8 cellular contexts compared by ENCODE assay signal in the genomic region with DNA sequence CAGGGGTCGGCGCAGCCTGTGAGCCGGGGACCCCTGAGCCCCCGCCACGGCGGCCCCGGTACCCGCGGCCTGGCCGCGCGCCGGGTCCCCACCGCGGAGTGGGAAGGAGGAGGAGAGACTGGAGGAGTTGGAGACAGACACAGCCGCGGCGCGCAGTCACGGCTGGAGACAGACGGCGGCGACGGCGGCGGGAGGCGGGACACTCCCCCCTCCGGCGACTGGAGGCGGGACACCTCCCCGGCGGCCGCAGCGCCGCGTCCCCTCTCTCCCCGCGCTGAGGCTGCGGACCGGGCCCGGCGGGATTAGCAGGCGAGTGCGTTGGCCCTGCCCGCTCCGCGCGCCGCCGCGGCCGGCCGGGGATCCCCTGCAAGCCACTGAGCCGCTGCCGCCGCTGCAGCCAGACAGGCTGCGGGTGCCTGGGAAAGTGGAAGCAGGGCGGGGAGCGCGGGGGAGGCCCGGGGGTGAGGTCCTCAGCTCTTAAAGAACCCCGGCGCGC. TPM values are rescaled to one million over a fixed set of nuclear protein-coding genes. Genes with fewer than 3 reads are reported as not detected.
DNase-seq lines count a peak whose midpoint lies in the region; ATAC-seq and TF ChIP-seq lines count a peak whose summit lies in the region.

No MANE protein-coding gene starts in this region.

- no peaks in the 10 kb centered on the region for H3K79me2 ChIP-seq in parathyroid adenoma

- H3K4me2 ChIP-seq in parathyroid adenoma (ENCODE audit: low read length): peak overlapping the region; percentile 45

- peaks cover 2% of the 10 kb centered on the region for H3K4me1 ChIP-seq in NT2/D1 (ENCODE audit: insufficient read depth, insufficient read length)
- H3K4me1 ChIP-seq in parathyroid adenoma: peaks cover 32% of the 10 kb centered on the region

- H3K9me3 ChIP-seq in NT2/D1 (ENCODE audit: insufficient read depth, low read length) (no peaks in the 10 kb centered on the region), parathyroid adenoma (ENCODE audit: control insufficient read depth, low read length) (no peaks in the 10 kb centered on the region)

- H3K27me3 Mint-ChIP-seq in glutamatergic neuron (ENCODE audit: unreplicated experiment): peaks cover 16% of the 10 kb centered on the region

- no peak overlapping the region for H3K27ac ChIP-seq in parathyroid adenoma

- H3K36me3 ChIP-seq in NT2/D1 (ENCODE audit: insufficient read depth, insufficient read length, low read length): no peaks in the 10 kb centered on the region
- H3K36me3 ChIP-seq in parathyroid adenoma (ENCODE audit: control insufficient read depth, insufficient read depth, low read length): no peaks in the 10 kb centered on the region

- ATAC-seq in GM21381 (IDR thresholded peaks at IDR 0.05; ENCODE audit: unreplicated experiment): peak; percentile 54

- H2AFZ ChIP-seq in parathyroid adenoma: peak overlapping the region; percentile 91

- DNase-seq in CD1c-positive myeloid dendritic cell (ENCODE audit: extremely low spot score): peak; percentile 71
- no peak for DNase-seq in NT2/D1 (ENCODE audit: low read depth, low spot score)
- DNase-seq in activated gamma-delta T cell (lab: John Stamatoyannopoulos, UW): peak; percentile 14
- DNase-seq in glutamatergic neuron: peak; percentile 70
- DNase-seq in ureter (ENCODE audit: low spot score): peak; percentile 61
- no peak for DNase-seq in hepatic stellate cell (ENCODE audit: low spot score)

- H3K27me3 ChIP-seq in NT2/D1 (ENCODE audit: insufficient read depth, insufficient read length) (peaks cover 29% of the 10 kb centered on the region), parathyroid adenoma (ENCODE audit: control insufficient read depth, insufficient read depth, low read length) (no peaks in the 10 kb centered on the region)

- H3K27ac Mint-ChIP-seq in glutamatergic neuron (ENCODE audit: unreplicated experiment): no peak overlapping the region

- H3K4me3 Mint-ChIP-seq in glutamatergic neuron (ENCODE audit: unreplicated experiment): no peak overlapping the region

- TF ChIP-seq CTCF in glutamatergic neuron (IDR thresholded peaks at IDR 0.05; ENCODE audit: partially characterized antibody, unreplicated experiment) (no peak), parathyroid adenoma (IDR thresholded peaks at IDR 0.05) (no peak)

- H3K4me3 ChIP-seq in NT2/D1 (ENCODE audit: insufficient read length, low read depth) (peak overlapping the region; percentile 62), parathyroid adenoma (ENCODE audit: low read depth, low read length) (peak overlapping the region; percentile 47)

- peaks cover 11% of the 10 kb centered on the region for H3K4me1 Mint-ChIP-seq in glutamatergic neuron (ENCODE audit: low read depth, unreplicated experiment)

- peaks cover 4% of the 10 kb centered on the region for H3K36me3 Mint-ChIP-seq in glutamatergic neuron (ENCODE audit: unreplicated experiment)

- H3K9ac ChIP-seq in NT2/D1 (ENCODE audit: insufficient read length, low read depth): peak overlapping the region; percentile 74
- no peak overlapping the region for H3K9ac ChIP-seq in parathyroid adenoma

- H3K9me3 Mint-ChIP-seq in glutamatergic neuron (ENCODE audit: unreplicated experiment): peaks cover 9% of the 10 kb centered on the region

RNA-seq across cellular contexts. Expression of a gene that starts 1.0 kb away (rescaled TPM):
- total RNA-seq in glutamatergic neuron (ENCODE audit: unreplicated experiment) (0.29 TPM), ureter (39.7 TPM)

Comparison
In these comparisons a context has a peak if more than half of its experiments do, and no peak if none do; other contexts are left out.
1. DNase-seq: peak in CD1c-positive myeloid dendritic cell (single experiment), activated gamma-delta T cell (single experiment), glutamatergic neuron (single experiment) and ureter (single experiment); none in NT2/D1 (single experiment) and hepatic stellate cell (single experiment).
2. RNA of a gene that starts 1.0 kb away (total RNA-seq): 39.7 TPM in ureter (single experiment); 0.29 TPM in glutamatergic neuron (single experiment); every median in the first group is over 10 times any median in the second.